In the genomic region with DNA sequence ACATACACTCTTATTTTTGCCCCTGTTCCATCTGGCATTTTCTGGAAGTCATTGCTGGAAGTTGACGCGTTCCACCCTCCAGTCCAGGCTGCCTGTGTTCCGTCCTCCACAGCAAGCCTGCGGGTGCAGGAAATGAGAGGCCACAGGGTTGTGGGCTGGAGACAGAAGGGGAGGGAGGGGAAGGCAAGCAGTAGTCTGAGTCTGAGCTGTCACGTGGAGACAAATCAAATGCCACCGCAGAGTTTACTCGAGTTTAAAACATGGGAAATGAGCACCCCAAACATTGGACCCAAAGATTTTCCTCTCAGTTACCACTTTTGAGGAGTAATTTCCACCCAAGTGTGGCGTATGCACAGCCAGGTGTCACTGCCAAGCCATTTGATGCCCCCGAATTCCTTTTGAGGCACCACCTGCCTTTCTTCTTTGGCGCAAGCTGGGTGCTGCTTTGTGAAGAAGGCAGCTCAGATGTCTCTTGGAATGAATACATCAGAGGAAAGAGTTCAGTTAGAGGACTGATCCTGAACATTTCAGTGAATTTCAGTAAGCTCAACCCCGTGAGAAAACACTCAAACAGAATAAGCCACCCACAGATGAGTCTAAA, we compare ENCODE assay signal across 8 cellular contexts.
A peak's percentile ranks its signal among the peaks of the same experiment; 100 is the strongest.
DNase-seq lines count a peak whose midpoint lies in the region; ATAC-seq and TF ChIP-seq lines count a peak whose summit lies in the region.

No MANE protein-coding gene starts in this region.

- H3K4me1 ChIP-seq in body of pancreas: no peaks in the 10 kb centered on the region
- H3K4me1 ChIP-seq in naive thymus-derived CD4-positive, alpha-beta T cell (ENCODE audit: control insufficient read depth in 2 of 2, insufficient read depth in 2 of 2, low read length in 2 of 2): peaks cover 31 to 66% of the 10 kb centered on the region in 2 donors
- no peaks in the 10 kb centered on the region for H3K4me1 ChIP-seq in tibial artery

- H3K27ac ChIP-seq in body of pancreas (no peak overlapping the region), tibial artery (no peak overlapping the region)
- H3K27ac ChIP-seq in naive thymus-derived CD4-positive, alpha-beta T cell (ENCODE audit: low read depth, low read length): peak overlapping the region; percentile 62

- no peak overlapping the region for H3K4me3 Mint-ChIP-seq in naive thymus-derived CD4-positive, alpha-beta T cell

- no peak overlapping the region for H3K4me3 ChIP-seq in body of pancreas
- peak overlapping the region; percentile 69 for H3K4me3 ChIP-seq in naive thymus-derived CD4-positive, alpha-beta T cell (ENCODE audit: low read length)
- no peak overlapping the region for H3K4me3 ChIP-seq in tibial artery

- peaks cover 4 to 24% (median 14%) of the 10 kb centered on the region in 7 donors for H3K4me1 Mint-ChIP-seq in naive thymus-derived CD4-positive, alpha-beta T cell

- POLR2A ChIA-PET in naive thymus-derived CD4-positive, alpha-beta T cell (lab: Charles Lee): interaction anchor here (0.7 to 6.5 kb wide), 7 partner anchors 10 to 67 kb away, joined by 3 to 96 read pairs (median 4); no protein-coding TSS in a partner anchor

- no peaks in the 10 kb centered on the region for H3K36me3 Mint-ChIP-seq in naive thymus-derived CD4-positive, alpha-beta T cell

- 13 to 30% methylated on average over 11 of the region's 11 CpGs for WGBS in body of pancreas, 2 donors

- CTCF ChIA-PET in naive thymus-derived CD4-positive, alpha-beta T cell (lab: Charles Lee): interaction anchor here (0.9 to 1.7 kb wide), 5 partner anchors 24 to 164 kb away, joined by 3 to 7 read pairs (median 5); no protein-coding TSS in a partner anchor

- H3K9me3 Mint-ChIP-seq in naive thymus-derived CD4-positive, alpha-beta T cell: no peaks in the 10 kb centered on the region

- TF ChIP-seq POLR2A in body of pancreas (IDR thresholded peaks at IDR 0.05): no peak

- peak; percentile 14 for DNase-seq in D341Med (ENCODE audit: low spot score)
- peak in 4 of 5 experiments; percentile 38 to 79 (median 53) for DNase-seq in T-helper 2 cell
- DNase-seq in body of pancreas: peak in 3 of 4 donors; percentile 15 to 60 (median 21)
- DNase-seq in naive thymus-derived CD4-positive, alpha-beta T cell: peak; percentile 35 to 83 (median 80)
- peak; percentile 55 to 67 for DNase-seq in tibial artery
- DNase-seq in NCI-H1092 (lab: John Stamatoyannopoulos, UW): no peak
- no peak for DNase-seq in NCI-H526 treated with DMSO at 0.1 percent for 48 hours (lab: John Stamatoyannopoulos, UW)

- H3K9me3 ChIP-seq in body of pancreas (no peaks in the 10 kb centered on the region), tibial artery (no peaks in the 10 kb centered on the region)
- H3K9me3 ChIP-seq in naive thymus-derived CD4-positive, alpha-beta T cell (ENCODE audit: control insufficient read depth in 2 of 3, low read length in 3 of 3): no peaks in the 10 kb centered on the region

- intact Hi-C loops in body of pancreas (cut with DNase I) (no loop called here), tibial artery (cut with DNase I; ENCODE audit: low total_unique reads) (no loop called here)
- intact Hi-C loops in naive thymus-derived CD4-positive, alpha-beta T cell (cut with micrococcal nuclease): loop anchor here (1.0 to 10.0 kb wide), 9 partner anchors 24 to 801 kb away; no protein-coding TSS in a partner anchor

- no peak overlapping the region for H3K27ac Mint-ChIP-seq in naive thymus-derived CD4-positive, alpha-beta T cell

- no peaks in the 10 kb centered on the region for H3K27me3 ChIP-seq in body of pancreas
- H3K27me3 ChIP-seq in naive thymus-derived CD4-positive, alpha-beta T cell (ENCODE audit: control insufficient read depth in 2 of 2, insufficient read depth in 2 of 2, low read length in 2 of 2): no peaks in the 10 kb centered on the region
- H3K27me3 ChIP-seq in tibial artery: peaks cover 0 to 24% of the 10 kb centered on the region in 2 donors

- TF ChIP-seq CTCF in body of pancreas (IDR thresholded peaks at IDR 0.05) (no peak), tibial artery (IDR thresholded peaks at IDR 0.05) (no peak)

- H3K27me3 Mint-ChIP-seq in naive thymus-derived CD4-positive, alpha-beta T cell: peaks cover 0 to 29% (median 0%) of the 10 kb centered on the region in 5 donors

- ATAC-seq in body of pancreas (no peak), GM21786 (IDR thresholded peaks at IDR 0.05; ENCODE audit: unreplicated experiment) (no peak)
- ATAC-seq in naive thymus-derived CD4-positive, alpha-beta T cell: peak; percentile 88

- no peaks in the 10 kb centered on the region for H3K36me3 ChIP-seq in body of pancreas (replicated peaks in 1 of 2; ENCODE audit: insufficient read depth in 1 of 2, low read depth in 2 of 2)
- peaks cover 0 to 3% (median 0%) of the 10 kb centered on the region in 3 experiments for H3K36me3 ChIP-seq in naive thymus-derived CD4-positive, alpha-beta T cell (ENCODE audit: control insufficient read depth in 2 of 3, insufficient read depth in 3 of 3, low read length in 3 of 3)
- H3K36me3 ChIP-seq in tibial artery: no peaks in the 10 kb centered on the region

Comparison
In these comparisons a context has a peak if more than half of its experiments do, and no peak if none do; other contexts are left out.
1. DNase-seq: peak in D341Med (single experiment), T-helper 2 cell (4 of 5), body of pancreas (3 of 4), naive thymus-derived CD4-positive, alpha-beta T cell (9 of 9) and tibial artery (2 of 2); none in NCI-H1092 (single experiment) and NCI-H526 treated with DMSO at 0.1 percent for 48 hours (single experiment).
2. intact Hi-C loops: an anchor here in naive thymus-derived CD4-positive, alpha-beta T cell (1.0 to 10.0 kb wide); none called in body of pancreas and tibial artery.